20 cellular contexts compared by ENCODE assay signal in the genomic region with DNA sequence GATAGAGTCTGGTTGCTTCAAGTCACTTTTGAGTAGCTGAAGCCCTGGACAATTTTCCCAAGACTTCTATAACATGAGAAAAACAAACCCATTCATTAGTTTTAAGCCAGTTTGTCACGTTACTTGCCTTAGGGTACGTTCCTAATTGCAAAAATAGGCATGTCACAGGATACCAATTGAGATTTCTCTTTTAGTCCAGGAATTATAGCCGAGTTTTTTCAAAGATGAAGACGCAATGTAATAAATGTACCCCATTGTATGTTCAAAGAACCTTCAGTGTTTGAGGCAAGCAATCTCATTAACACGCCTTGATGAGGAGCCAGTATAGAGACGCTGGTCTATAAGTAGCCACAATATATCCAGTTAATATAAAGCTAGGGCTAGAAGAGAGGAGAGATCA.
"Had no signal": no experiment of that assay in that cellular context is flagged by ENCODE, and none has a peak within 500 bp of the region (broad histone marks: within the 10 kb centered on the region; RNA-seq: fewer than 3 reads in every experiment).

No MANE protein-coding gene starts in this region.

- H3K9me3 ChIP-seq: MG63 had no signal

- H3K4me3 ChIP-seq: MG63 had no signal

- DNase-seq: IMR-90, Karpas-422, KG1, MG63, NCI-H1092, NCI-H1105 treated with DMSO at 0.1 percent for 48 hours, NCI-H1417 treated with DMSO at 0.1 percent for 48 hours, NCI-H187, NCI-H2029, NCI-H2081 treated with DMSO at 0.1 percent for 48 hours, NCI-H2171, NCI-H226, NCI-H446, NCI-H510A, NCI-H524 treated with DMSO at 0.1 percent for 48 hours, NCI-H774, SHP77 had no signal

- ATAC-seq: HepG2, SK-N-SH treated with all-trans-retinoic acid at 6 μM for 48 hours had no signal

- H3K36me3 ChIP-seq: MG63 had no signal

- H3K27me3 ChIP-seq: MG63 had no signal

- H3K27ac ChIP-seq: RWPE1 had no signal
